In the genomic region with DNA sequence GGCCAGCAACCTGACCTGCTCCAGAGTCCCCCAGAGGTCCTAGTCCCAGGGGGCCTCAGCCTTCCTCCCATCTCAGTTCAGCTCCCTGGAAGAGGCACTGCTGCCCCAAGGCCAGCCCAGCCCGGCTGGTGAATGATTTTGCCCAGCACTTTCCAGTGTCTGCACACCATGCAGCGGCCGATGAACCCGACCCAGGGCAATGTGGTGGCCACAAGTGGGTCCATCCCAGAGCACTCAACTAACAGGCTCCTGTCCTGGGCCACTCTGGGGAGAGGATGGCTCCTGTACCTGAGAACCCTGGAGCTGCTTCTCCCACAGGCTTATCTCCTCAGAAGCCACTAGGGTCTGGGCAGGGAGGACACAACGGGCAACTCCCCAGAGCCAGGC, we compare ENCODE assay signal across 21 cellular contexts. TPM values are rescaled to one million over a fixed set of nuclear protein-coding genes. Genes with fewer than 3 reads are reported as not detected.
DNase-seq lines count a peak whose midpoint lies in the region; TF ChIP-seq lines count a peak whose summit lies in the region.
"Had no signal": no experiment of that assay in that cellular context is flagged by ENCODE, and none has a peak within 500 bp of the region (broad histone marks: within the 10 kb centered on the region; RNA-seq: fewer than 3 reads in every experiment).

No MANE protein-coding gene starts in this region.

- H3K79me2 ChIP-seq in Karpas-422 (ENCODE audit: low read length) (0 out of 2 replicates have a peak, but pooled peaks cover 3% of the 10 kb centered on the region), PC-9 (ENCODE audit: low read depth) (no peaks in the 10 kb centered on the region), MM.1S (ENCODE audit: low read length) (no peaks in the 10 kb centered on the region)

- intact Hi-C loops in activated CD4-positive, alpha-beta T cell treated with anti-CD3 and anti-CD28 coated beads, Interleukin-2, amount 10 ng/mL, durations not matched to agents 24 days and 14 days (cut with micrococcal nuclease), result no loop called here
- intact Hi-C loops in PC-9 (cut with micrococcal nuclease; ENCODE audit: unreplicated experiment), result loop anchor here (2.0 to 10.0 kb wide), 2 partner anchors 93 to 735 kb away; a partner anchor contains a TSS

- no peaks in the 10 kb centered on the region for H3K9me2 ChIP-seq in Karpas-422 (replicated peaks; ENCODE audit: insufficient read depth, low read length)
- H3K9me2 ChIP-seq in PC-9 (ENCODE audit: insufficient read depth), result no peaks in the 10 kb centered on the region
- no peaks in the 10 kb centered on the region for H3K9me2 ChIP-seq in MM.1S (replicated peaks; ENCODE audit: insufficient read depth, low read length)

- no peak overlapping the region for H2BK120ac ChIP-seq in neuronal stem cell (ENCODE audit: low read depth, low read length)

- POLR2A ChIA-PET in activated CD4-positive, alpha-beta T cell treated with anti-CD3 and anti-CD28 coated beads, Interleukin-2, amount 10 ng/mL, durations not matched to agents 7 days and 5 days (lab: Charles Lee), result no interaction called here
- POLR2A ChIA-PET in PC-9 (lab: Charles Lee; ENCODE audit: unreplicated experiment), result no interaction called here

- no peak overlapping the region for H3K14ac ChIP-seq in neuronal stem cell (ENCODE audit: low read length)

- H3K36me3 ChIP-seq in BLaER1 (peaks cover 72% of the 10 kb centered on the region), Karpas-422 (ENCODE audit: insufficient read depth, low read length) (peaks cover 25% of the 10 kb centered on the region), neuronal stem cell (replicated peaks in 1 of 2; ENCODE audit: control insufficient read depth in 2 of 2, insufficient read depth in 2 of 2, low read length in 2 of 2) (peaks cover 54 to 75% of the 10 kb centered on the region in 2 donors), PC-9 (ENCODE audit: low read depth) (no peaks in the 10 kb centered on the region), MM.1S (replicated peaks; ENCODE audit: insufficient read depth, low read length) (no peaks in the 10 kb centered on the region)

- no peak for TF ChIP-seq CTCF in PC-9 (conservative IDR thresholded peaks at IDR 0.05)
- no peak for TF ChIP-seq CTCF in MM.1S (IDR thresholded peaks at IDR 0.05; ENCODE audit: low read length)

- DNase-seq in activated CD4-positive, alpha-beta T cell treated with anti-CD3 and anti-CD28 coated beads, Interleukin-2, amount 10 ng/mL, durations not matched to agents 7 days and 5 days, result no peak
- no peak for DNase-seq in activated CD4-positive, alpha-beta T cell treated with anti-CD3 and anti-CD28 coated beads, Interleukin-2, amount 10 ng/mL, durations not matched to agents 24 days and 14 days
- DNase-seq in Karpas-422 (no peak), neuronal stem cell (ENCODE audit: low spot score) (no peak), AG08396 (ENCODE audit: low spot score) (no peak), PC-9 (no peak), MM.1S (no peak)
- DNase-seq: ACHN; CD4-positive, CD25-positive, alpha-beta regulatory T cell; DMS53; NCI-H1092; NCI-H1417 treated with DMSO at 0.1 percent for 48 hours; NCI-H1694 treated with DMSO at 0.1 percent for 48 hours; NCI-H2081 treated with DMSO at 0.1 percent for 48 hours; NCI-H2171; NCI-H226; NCI-H510A; NCI-H69; SJCRH30 had no signal

- H3K4me2 ChIP-seq in BLaER1 (no peak overlapping the region), Karpas-422 (ENCODE audit: low read depth, low read length, poor library complexity, severe bottlenecking) (no peak overlapping the region), neuronal stem cell (ENCODE audit: insufficient read depth, low read length, poor library complexity, severe bottlenecking) (no peak overlapping the region), PC-9 (no peak overlapping the region), MM.1S (ENCODE audit: low read depth, low read length) (no peak overlapping the region)
- H3K4me2 ChIP-seq: KMS-11 had no signal

- peak overlapping the region; percentile 43; the same call in 1 of the 2 replicates for H3K27ac ChIP-seq in BLaER1
- H3K27ac ChIP-seq in Karpas-422 (ENCODE audit: low read length), result peak overlapping the region; percentile 48
- no peak overlapping the region for H3K27ac ChIP-seq in neuronal stem cell (replicated peaks; ENCODE audit: low read length)
- no peak overlapping the region for H3K27ac ChIP-seq in PC-9
- H3K27ac ChIP-seq in MM.1S (ENCODE audit: low read length), result no peak overlapping the region
- H3K27ac ChIP-seq: KMS-11, SJCRH30 had no signal

- H3K9me3 ChIP-seq in BLaER1, result no peaks in the 10 kb centered on the region
- no peaks in the 10 kb centered on the region for H3K9me3 ChIP-seq in Karpas-422 (ENCODE audit: low read length)
- peaks cover 0 to 6% of the 10 kb centered on the region in 2 donors for H3K9me3 ChIP-seq in neuronal stem cell (replicated peaks in 1 of 2; ENCODE audit: control insufficient read depth in 2 of 2, insufficient read depth in 1 of 2, low read depth in 1 of 2, low read length in 2 of 2)
- H3K9me3 ChIP-seq in PC-9 (ENCODE audit: insufficient read depth, low read depth), result no peaks in the 10 kb centered on the region
- H3K9me3 ChIP-seq in MM.1S (replicated peaks; ENCODE audit: insufficient read depth, low read length), result no peaks in the 10 kb centered on the region
- H3K9me3 ChIP-seq: SJCRH30 had no signal

- H3K9ac ChIP-seq in BLaER1 (no peak overlapping the region), Karpas-422 (ENCODE audit: low read length) (peak overlapping the region; percentile 26), neuronal stem cell (ENCODE audit: low read depth, low read length, poor library complexity) (no peak overlapping the region), MM.1S (ENCODE audit: low read length) (no peak overlapping the region)
- H3K9ac ChIP-seq: KMS-11 had no signal

- H3K27me3 ChIP-seq in BLaER1, result no peaks in the 10 kb centered on the region
- no peaks in the 10 kb centered on the region for H3K27me3 ChIP-seq in Karpas-422 (ENCODE audit: low read length)
- H3K27me3 ChIP-seq in neuronal stem cell (ENCODE audit: control insufficient read depth in 3 of 3, insufficient read depth in 3 of 3, low read depth in 1 of 3, low read length in 3 of 3), result no peaks in the 10 kb centered on the region
- no peaks in the 10 kb centered on the region for H3K27me3 ChIP-seq in PC-9 (ENCODE audit: insufficient read depth, low read depth)
- no peaks in the 10 kb centered on the region for H3K27me3 ChIP-seq in MM.1S (replicated peaks; ENCODE audit: insufficient read depth, low read length)
- H3K27me3 ChIP-seq: SJCRH30 had no signal

- peaks cover 19% of the 10 kb centered on the region for H3K4me1 Mint-ChIP-seq in activated CD4-positive, alpha-beta T cell treated with anti-CD3 and anti-CD28 coated beads, Interleukin-2, amount 10 ng/mL, durations not matched to agents 7 days and 5 days
- peaks cover 13% of the 10 kb centered on the region for H3K4me1 Mint-ChIP-seq in activated CD4-positive, alpha-beta T cell treated with anti-CD3 and anti-CD28 coated beads, Interleukin-2, amount 10 ng/mL, durations not matched to agents 24 days and 14 days

- H2BK12ac ChIP-seq in neuronal stem cell (ENCODE audit: low read length), result no peak overlapping the region

- peaks cover 37% of the 10 kb centered on the region for H3K36me3 Mint-ChIP-seq in activated CD4-positive, alpha-beta T cell treated with anti-CD3 and anti-CD28 coated beads, Interleukin-2, amount 10 ng/mL, durations not matched to agents 7 days and 5 days (ENCODE audit: low read depth)
- peaks cover 30% of the 10 kb centered on the region for H3K36me3 Mint-ChIP-seq in activated CD4-positive, alpha-beta T cell treated with anti-CD3 and anti-CD28 coated beads, Interleukin-2, amount 10 ng/mL, durations not matched to agents 24 days and 14 days (ENCODE audit: low read depth)

- H3K18ac ChIP-seq in neuronal stem cell (ENCODE audit: low read length), result peak overlapping the region; percentile 11

- peak overlapping the region; percentile 13 for H3K27ac Mint-ChIP-seq in activated CD4-positive, alpha-beta T cell treated with anti-CD3 and anti-CD28 coated beads, Interleukin-2, amount 10 ng/mL, durations not matched to agents 7 days and 5 days
- no peak overlapping the region for H3K27ac Mint-ChIP-seq in activated CD4-positive, alpha-beta T cell treated with anti-CD3 and anti-CD28 coated beads, Interleukin-2, amount 10 ng/mL, durations not matched to agents 24 days and 14 days

- H3K4me3 Mint-ChIP-seq in activated CD4-positive, alpha-beta T cell treated with anti-CD3 and anti-CD28 coated beads, Interleukin-2, amount 10 ng/mL, durations not matched to agents 7 days and 5 days, result no peak overlapping the region
- H3K4me3 Mint-ChIP-seq in activated CD4-positive, alpha-beta T cell treated with anti-CD3 and anti-CD28 coated beads, Interleukin-2, amount 10 ng/mL, durations not matched to agents 24 days and 14 days, result no peak overlapping the region
- H3K4me3 Mint-ChIP-seq: CD4-positive, CD25-positive, alpha-beta regulatory T cell had no signal

- WGBS in neuronal stem cell (ENCODE audit: extremely low coverage in 2 of 2, insufficient read length in 2 of 2, insufficient replicate concordance in 1 of 2), 2 donors, result no CpG with 5 or more reads among the region's 5 CpGs

- no peaks in the 10 kb centered on the region for H3K9me3 Mint-ChIP-seq in activated CD4-positive, alpha-beta T cell treated with anti-CD3 and anti-CD28 coated beads, Interleukin-2, amount 10 ng/mL, durations not matched to agents 7 days and 5 days
- no peaks in the 10 kb centered on the region for H3K9me3 Mint-ChIP-seq in activated CD4-positive, alpha-beta T cell treated with anti-CD3 and anti-CD28 coated beads, Interleukin-2, amount 10 ng/mL, durations not matched to agents 24 days and 14 days

- H3K4me1 ChIP-seq in BLaER1, result peaks cover 49% of the 10 kb centered on the region
- peaks cover 40% of the 10 kb centered on the region for H3K4me1 ChIP-seq in Karpas-422 (ENCODE audit: low read length)
- H3K4me1 ChIP-seq in neuronal stem cell (ENCODE audit: control insufficient read depth in 2 of 2, insufficient read depth in 1 of 2, low read depth in 1 of 2, low read length in 2 of 2), result peaks cover 3 to 4% of the 10 kb centered on the region in 2 donors
- no peaks in the 10 kb centered on the region for H3K4me1 ChIP-seq in PC-9 (replicated peaks; ENCODE audit: insufficient read depth)
- H3K4me1 ChIP-seq in MM.1S (ENCODE audit: low read length), result peaks cover 7% of the 10 kb centered on the region; the same call in 1 of the 2 replicates

- H2AFZ ChIP-seq in Karpas-422 (ENCODE audit: low read length) (no peak overlapping the region), neuronal stem cell (ENCODE audit: low read length) (no peak overlapping the region), PC-9 (no peak overlapping the region), MM.1S (ENCODE audit: low read length) (no peak overlapping the region)

- CTCF ChIA-PET in activated CD4-positive, alpha-beta T cell treated with anti-CD3 and anti-CD28 coated beads, Interleukin-2, amount 10 ng/mL, durations not matched to agents 7 days and 5 days (lab: Charles Lee), result interaction anchor here (1.0 to 5.4 kb wide), 7 partner anchors 11 to 382 kb away, joined by 3 to 51 read pairs (median 8); a partner anchor contains a TSS
- CTCF ChIA-PET in PC-9 (lab: Charles Lee), result no interaction called here

- no TSS peak for BruUV-seq in PC-9 (replicated peaks; lab: Mats Ljungman, UMichigan)

- no peak overlapping the region for H3K23ac ChIP-seq in neuronal stem cell (ENCODE audit: low read depth, low read length, poor library complexity)

- peaks cover 12% of the 10 kb centered on the region for H3K79me1 ChIP-seq in neuronal stem cell (ENCODE audit: low read depth, low read length)

- H3K27me3 Mint-ChIP-seq in activated CD4-positive, alpha-beta T cell treated with anti-CD3 and anti-CD28 coated beads, Interleukin-2, amount 10 ng/mL, durations not matched to agents 7 days and 5 days, result no peaks in the 10 kb centered on the region
- H3K27me3 Mint-ChIP-seq in activated CD4-positive, alpha-beta T cell treated with anti-CD3 and anti-CD28 coated beads, Interleukin-2, amount 10 ng/mL, durations not matched to agents 24 days and 14 days, result no peaks in the 10 kb centered on the region
- H3K27me3 Mint-ChIP-seq: CD4-positive, CD25-positive, alpha-beta regulatory T cell had no signal

- no peak overlapping the region for H4K8ac ChIP-seq in neuronal stem cell (ENCODE audit: low read depth, low read length)

- H4K20me1 ChIP-seq in BLaER1 (peaks cover 22% of the 10 kb centered on the region), Karpas-422 (ENCODE audit: insufficient read depth, low read depth, low read length) (peaks cover 15% of the 10 kb centered on the region; the same call in 1 of the 2 replicates), PC-9 (ENCODE audit: insufficient read depth) (peaks cover 3% of the 10 kb centered on the region; the same call in 1 of the 2 replicates), MM.1S (ENCODE audit: insufficient read depth, low read length) (no peaks in the 10 kb centered on the region)

- peak overlapping the region; percentile 45 for H2AK5ac ChIP-seq in neuronal stem cell (ENCODE audit: low read depth, low read length)

- H3K4me3 ChIP-seq in BLaER1 (no peak overlapping the region), Karpas-422 (ENCODE audit: low read length) (no peak overlapping the region), neuronal stem cell (ENCODE audit: low read length in 2 of 2) (no peak overlapping the region), PC-9 (no peak overlapping the region), MM.1S (ENCODE audit: low read length) (no peak overlapping the region)
- H3K4me3 ChIP-seq: SJCRH30 had no signal

- no peak overlapping the region for H3K4ac ChIP-seq in neuronal stem cell (ENCODE audit: low read length)

- H2BK5ac ChIP-seq in neuronal stem cell (ENCODE audit: low read length), result peak overlapping the region; percentile 5

- no peak overlapping the region for H2BK15ac ChIP-seq in neuronal stem cell (ENCODE audit: low read length)

- H3F3A ChIP-seq in PC-9 (ENCODE audit: insufficient read depth, low read depth), result peaks cover 8% of the 10 kb centered on the region
- H3F3A ChIP-seq in MM.1S (ENCODE audit: insufficient read depth, low read length), result peaks cover 2% of the 10 kb centered on the region; the same call in 1 of the 2 replicates

- H4K91ac ChIP-seq in neuronal stem cell (ENCODE audit: low read depth, low read length, poor library complexity), result no peak overlapping the region

RNA-seq across cellular contexts. Expression of a gene that starts 39.2 kb away (rescaled TPM):
- 10 to 100 TPM; 27.4 to 34.9 TPM for total RNA-seq in activated CD4-positive, alpha-beta T cell treated with anti-CD3 and anti-CD28 coated beads, Interleukin-2, amount 10 ng/mL, durations not matched to agents 7 days and 5 days
- 34.1 and 34.6 TPM in 2 replicates for total RNA-seq in activated CD4-positive, alpha-beta T cell treated with anti-CD3 and anti-CD28 coated beads, Interleukin-2, amount 10 ng/mL, durations not matched to agents 24 days and 14 days
- 7.9 and 25.5 TPM in 2 replicates for total RNA-seq in Karpas-422 (2014; rRNA removed; shearing (Covaris generic); ENCODE audit: low replicate concordance)
- polyA plus RNA-seq in neuronal stem cell (2013, experiment 1 of 2), result 16.8 TPM
- polyA plus RNA-seq in neuronal stem cell (2013, experiment 2 of 2), result 16.8 TPM
- 36.9 and 38.9 TPM in 2 replicates for total RNA-seq in PC-9 (2021)

RNA-seq across cellular contexts. Expression of a gene that starts 55.7 kb away (rescaled TPM):
- total RNA-seq in activated CD4-positive, alpha-beta T cell treated with anti-CD3 and anti-CD28 coated beads, Interleukin-2, amount 10 ng/mL, durations not matched to agents 7 days and 5 days, result 10 to 100 TPM; 68.1 to 71.4 TPM
- 86.3 and 87.2 TPM in 2 replicates for total RNA-seq in activated CD4-positive, alpha-beta T cell treated with anti-CD3 and anti-CD28 coated beads, Interleukin-2, amount 10 ng/mL, durations not matched to agents 24 days and 14 days
- 109 and 139 TPM in 2 replicates for total RNA-seq in Karpas-422 (2014; rRNA removed; shearing (Covaris generic); ENCODE audit: low replicate concordance)
- 48.0 TPM for polyA plus RNA-seq in neuronal stem cell (2013, experiment 1 of 2)
- 48.5 TPM for polyA plus RNA-seq in neuronal stem cell (2013, experiment 2 of 2)
- 71.5 and 85.0 TPM in 2 replicates for total RNA-seq in PC-9 (2021)

Comparison
In these comparisons a context has a peak if more than half of its experiments do, and no peak if none do; other contexts are left out.
1. H3K27ac ChIP-seq: peak in BLaER1 (single experiment) and Karpas-422 (single experiment); none in neuronal stem cell (single experiment), PC-9 (single experiment) and MM.1S (single experiment).